ENCODE assay signal across 14 cellular contexts in the genomic region with DNA sequence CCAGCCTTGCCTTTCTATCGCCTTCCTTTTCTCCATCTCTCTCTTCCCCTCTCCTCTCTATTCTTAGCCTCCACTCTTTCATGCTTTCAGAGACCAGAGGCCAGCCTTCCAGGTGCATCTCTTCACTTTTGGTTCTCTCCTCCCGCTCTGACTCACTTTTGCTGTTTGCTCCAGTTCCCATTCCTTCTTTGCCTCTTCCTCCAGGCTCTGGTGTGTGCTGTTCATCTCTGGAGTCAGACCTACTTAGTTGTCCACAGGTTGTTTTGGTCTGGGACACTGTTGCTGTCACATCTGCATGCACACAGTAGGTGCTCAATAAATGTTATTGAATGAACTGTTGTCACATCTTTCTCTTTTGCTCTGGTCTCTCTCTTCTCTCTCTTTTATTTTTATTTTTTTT. TPM values are rescaled to one million over a fixed set of nuclear protein-coding genes. Genes with fewer than 3 reads are reported as not detected.
"Had no signal": no experiment of that assay in that cellular context is flagged by ENCODE, and none has a peak within 500 bp of the region (broad histone marks: within the 10 kb centered on the region; RNA-seq: fewer than 3 reads in every experiment).

No MANE protein-coding gene starts in this region.

- H3K9me2 ChIP-seq: SK-N-SH had no signal

- H3K27ac Mint-ChIP-seq: activated CD4-positive, alpha-beta memory T cell treated with anti-CD3 and anti-CD28 coated beads, Interleukin-2, amount 10 ng/mL, durations not matched to agents 7 days and 5 days; activated naive CD4-positive, alpha-beta T cell treated with anti-CD3 and anti-CD28 coated beads, Interleukin-2, amount 50 U/mL, for 72 hours had no signal

- H3K27ac ChIP-seq: thyroid gland, uterus had no signal

- H3K36me3 ChIP-seq: thyroid gland, uterus had no signal

- H3K4me3 Mint-ChIP-seq: activated CD4-positive, alpha-beta memory T cell treated with anti-CD3 and anti-CD28 coated beads, Interleukin-2, amount 10 ng/mL, durations not matched to agents 7 days and 5 days had no signal

- H3K4me2 ChIP-seq: SK-N-SH, smooth muscle cell had no signal

- H3K4me3 ChIP-seq: mucosa of descending colon, smooth muscle cell, thyroid gland, uterus had no signal

- H3K9me3 Mint-ChIP-seq: activated CD4-positive, alpha-beta memory T cell treated with anti-CD3 and anti-CD28 coated beads, Interleukin-2, amount 10 ng/mL, durations not matched to agents 7 days and 5 days; activated naive CD4-positive, alpha-beta T cell treated with anti-CD3 and anti-CD28 coated beads, Interleukin-2, amount 50 U/mL, for 72 hours had no signal

- ATAC-seq: activated CD4-positive, CD25-positive, alpha-beta regulatory T cell treated with anti-CD3 and anti-CD28 coated beads, Interleukin-2, amount 50 U/mL, for 24 hours; activated naive CD4-positive, alpha-beta T cell treated with anti-CD3 and anti-CD28 coated beads, Interleukin-2, amount 50 U/mL, for 72 hours; left colon; mucosa of descending colon had no signal

- DNase-seq: activated CD4-positive, alpha-beta memory T cell treated with anti-CD3 and anti-CD28 coated beads, Interleukin-2, amount 10 ng/mL, durations not matched to agents 7 days and 5 days; anterior cingulate cortex; foreskin melanocyte; head of caudate nucleus; left colon; mucosa of descending colon; SK-N-SH; thyroid gland; uterus had no signal

RNA-seq across cellular contexts. Expression of a gene that starts 1.6 kb away (rescaled TPM):
- total RNA-seq: activated CD4-positive, alpha-beta memory T cell treated with anti-CD3 and anti-CD28 coated beads, Interleukin-2, amount 10 ng/mL, durations not matched to agents 7 days and 5 days; bronchial epithelial cell; smooth muscle cell; T-helper 2 cell treated with Interferon-gamma antibody and Interleukin-4, amounts not matched to agents 100 ng/mL and 5 ng/mL, for 36 hours had no signal
- polyA plus RNA-seq: SK-N-SH, smooth muscle cell had no signal
